14 cellular contexts compared by ENCODE assay signal in the genomic region with DNA sequence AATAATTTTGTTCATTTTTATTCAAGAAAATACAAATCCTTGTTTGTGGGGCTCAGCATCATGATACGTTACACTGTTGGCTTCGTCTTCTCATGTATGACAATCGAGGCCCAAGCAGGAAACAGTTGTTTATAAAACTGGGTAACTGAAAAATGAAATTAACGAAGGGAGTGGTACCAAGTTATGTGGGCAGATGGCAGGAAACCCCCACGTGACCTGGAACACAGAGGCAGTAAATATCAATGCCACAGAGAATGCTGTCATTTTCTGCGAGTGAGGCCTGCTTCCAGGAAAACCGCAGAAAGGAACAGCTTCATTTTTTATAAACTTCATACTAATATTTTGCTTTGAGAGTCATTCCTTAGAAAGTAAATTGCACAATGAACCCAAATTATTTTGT.
DNase-seq lines count a peak whose midpoint lies in the region; ATAC-seq, FAIRE-seq and TF ChIP-seq lines count a peak whose summit lies in the region.
"Had no signal": no experiment of that assay in that cellular context is flagged by ENCODE, and none has a peak within 500 bp of the region (broad histone marks: within the 10 kb centered on the region; RNA-seq: fewer than 3 reads in every experiment).

No MANE protein-coding gene starts in this region.

- H3K27ac Mint-ChIP-seq in activated naive CD8-positive, alpha-beta T cell treated with anti-CD3 and anti-CD28 coated beads for 36 hours: peak overlapping the region; percentile 93

- no peaks in the 10 kb centered on the region for H3K27me3 ChIP-seq in tibial nerve

- H3K4me3 ChIP-seq in tibial nerve: no peak overlapping the region
- H3K4me3 ChIP-seq: SK-N-MC had no signal

- H3K27ac ChIP-seq in tibial nerve: no peak overlapping the region
- H3K27ac ChIP-seq: SK-N-MC had no signal

- H3K4me1 Mint-ChIP-seq in activated naive CD8-positive, alpha-beta T cell treated with anti-CD3 and anti-CD28 coated beads for 36 hours: peaks cover 24% of the 10 kb centered on the region

- H3K9me3 Mint-ChIP-seq in activated naive CD8-positive, alpha-beta T cell treated with anti-CD3 and anti-CD28 coated beads for 36 hours: peaks cover 7% of the 10 kb centered on the region

- H3K9me3 ChIP-seq in tibial nerve: no peaks in the 10 kb centered on the region

- DNase-seq in GM12891 (ENCODE audit: insufficient read length, low spot score): no peak
- peak in 3 of 5 experiments; percentile 30 to 91 (median 60) for DNase-seq in T-helper 2 cell
- peak; percentile 53 for DNase-seq in activated naive CD8-positive, alpha-beta T cell treated with anti-CD3 and anti-CD28 coated beads for 36 hours
- DNase-seq in stimulated activated CD4-positive, alpha-beta T cell treated with anti-CD3 and anti-CD28 coated beads, Interleukin-4, amount 100 ng/mL, for 4 hours: peak; percentile 39 to 77
- DNase-seq in AG08396 (ENCODE audit: low spot score): no peak
- DNase-seq in tibial nerve (ENCODE audit: low spot score in 2 of 2): no peak
- DNase-seq: kidney, NCI-H1105 treated with DMSO at 0.1 percent for 48 hours, NCI-H748 treated with DMSO at 0.1 percent for 48 hours, small intestine, trophoblast cell had no signal

- H3K36me3 ChIP-seq in tibial nerve: no peaks in the 10 kb centered on the region

- TF ChIP-seq POLR2A in GM12891 (IDR thresholded peaks at IDR 0.05; ENCODE audit: low read depth, low read length) (no peak), tibial nerve (IDR thresholded peaks at IDR 0.05) (no peak)

- 55 to 58% methylated on average over 7 of the region's 7 CpGs for WGBS in tibial nerve, 2 donors

- peaks cover 5% of the 10 kb centered on the region for H3K36me3 Mint-ChIP-seq in activated naive CD8-positive, alpha-beta T cell treated with anti-CD3 and anti-CD28 coated beads for 36 hours

- peak overlapping the region; percentile 22 for H3K4me3 Mint-ChIP-seq in activated naive CD8-positive, alpha-beta T cell treated with anti-CD3 and anti-CD28 coated beads for 36 hours

- FAIRE-seq in GM12891 (lab: Jason Lieb, UNC): peak; percentile 16

- ATAC-seq in HG03175 (IDR thresholded peaks at IDR 0.05; ENCODE audit: unreplicated experiment): no peak
- ATAC-seq in HG03354 (IDR thresholded peaks at IDR 0.05; ENCODE audit: poor library complexity, severe bottlenecking, unreplicated experiment): no peak

- no peak for TF ChIP-seq CTCF in tibial nerve (IDR thresholded peaks at IDR 0.05)

- TF ChIP-seq EP300 in tibial nerve (IDR thresholded peaks at IDR 0.05): no peak

- H3K27me3 Mint-ChIP-seq in activated naive CD8-positive, alpha-beta T cell treated with anti-CD3 and anti-CD28 coated beads for 36 hours: no peaks in the 10 kb centered on the region

- H3K4me1 ChIP-seq in tibial nerve: no peaks in the 10 kb centered on the region

TF ChIP-seq in GM12891, 5 proteins besides CTCF, POLR2A, EP300 and RAD21:
- no peak for TF ChIP-seq TAF1 (IDR thresholded peaks at IDR 0.05; ENCODE audit: low read depth, low read length)
- no peak for TF ChIP-seq POLR2AphosphoS5 (IDR thresholded peaks at IDR 0.05; ENCODE audit: low read depth, low read length)
- no peak; the same call in 1 of the 2 replicates for TF ChIP-seq POU2F2 (IDR thresholded peaks at IDR 0.05; ENCODE audit: low read depth, low read length)
- TF ChIP-seq PAX5 (IDR thresholded peaks at IDR 0.05; ENCODE audit: insufficient read depth, low read length, severe bottlenecking): no peak
- no peak for TF ChIP-seq SPI1 (IDR thresholded peaks at IDR 0.05; ENCODE audit: low read depth, low read length)

Comparison
In these comparisons a context has a peak if more than half of its experiments do, and no peak if none do; other contexts are left out.
1. DNase-seq: peak in T-helper 2 cell (3 of 5), activated naive CD8-positive, alpha-beta T cell treated with anti-CD3 and anti-CD28 coated beads for 36 hours (single experiment) and stimulated activated CD4-positive, alpha-beta T cell treated with anti-CD3 and anti-CD28 coated beads, Interleukin-4, amount 100 ng/mL, for 4 hours (2 of 2); none in GM12891 (single experiment), AG08396 (single experiment) and tibial nerve (0 of 2).